ENCODE assay signal across 8 cellular contexts in genomic region chr16:88454315-88455057, GRCh38. TPM values are rescaled to one million over a fixed set of nuclear protein-coding genes. Genes with fewer than 3 reads are reported as not detected.
A peak's percentile ranks its signal among the peaks of the same experiment; 100 is the strongest.
DNase-seq lines count a peak whose midpoint lies in the region; ATAC-seq and TF ChIP-seq lines count a peak whose summit lies in the region.

No MANE protein-coding gene starts in this region.

- H3K27ac Mint-ChIP-seq in naive thymus-derived CD8-positive, alpha-beta T cell = peak overlapping the region; percentile 70 to 98 (median 80)

- H3K27me3 ChIP-seq in SK-N-SH (ENCODE audit: insufficient read depth) = no peaks in the 10 kb centered on the region
- H3K27me3 ChIP-seq in duodenal mucosa (ENCODE audit: control insufficient read depth in 1 of 2, insufficient read depth in 2 of 2, low read length in 2 of 2) = peaks cover 0 to 4% of the 10 kb centered on the region in 2 donors

- H3K4me2 ChIP-seq in SK-N-SH = peak overlapping the region; percentile 100

- H3K36me3 Mint-ChIP-seq in naive thymus-derived CD8-positive, alpha-beta T cell = no peaks in the 10 kb centered on the region

- H3K4me3 Mint-ChIP-seq in naive thymus-derived CD8-positive, alpha-beta T cell = peak overlapping the region; percentile 83 to 97 (median 90)

- peaks cover 51% of the 10 kb centered on the region for H4K20me1 ChIP-seq in SK-N-SH (ENCODE audit: insufficient read depth)

- peak overlapping the region; percentile 40 to 73 for H3K27ac ChIP-seq in SK-N-SH (ENCODE audit: low read depth in 2 of 2, low read length in 1 of 2)
- peak overlapping the region; percentile 73 for H3K27ac ChIP-seq in duodenal mucosa (ENCODE audit: low read depth, low read length)

- H3K9ac ChIP-seq in SK-N-SH = peak overlapping the region; percentile 70
- H3K9ac ChIP-seq in duodenal mucosa (ENCODE audit: low read depth in 1 of 2, low read length in 2 of 2) = peak overlapping the region; percentile 79 to 90

- POLR2A ChIA-PET in SK-N-SH (lab: Yijun Ruan, JAX) = interaction anchor here (0.7 to 1.6 kb wide), 3 partner anchors 10 to 377 kb away, joined by 3 to 8 read pairs (median 5); no protein-coding TSS in a partner anchor
- POLR2A ChIA-PET in naive thymus-derived CD8-positive, alpha-beta T cell (lab: Charles Lee) = interaction anchor here (0.7 to 2.5 kb wide), 9 partner anchors 12 to 185 kb away, joined by 3 to 8 read pairs (median 3); no protein-coding TSS in a partner anchor

- H3K4me1 Mint-ChIP-seq in naive thymus-derived CD8-positive, alpha-beta T cell = peaks cover 20 to 41% (median 36%) of the 10 kb centered on the region in 4 donors

- H3K4me1 ChIP-seq in SK-N-SH (ENCODE audit: control insufficient read depth in 1 of 2, insufficient read depth in 2 of 2, low read depth in 1 of 2, low read length in 1 of 2) (peaks cover 13 to 62% of the 10 kb centered on the region in 2 experiments; a peak in 2 of 4 replicates), duodenal mucosa (ENCODE audit: control insufficient read depth in 1 of 2, insufficient read depth in 2 of 2, low read length in 2 of 2) (peaks cover 32 to 53% of the 10 kb centered on the region in 2 donors)

- DNase-seq in DMS53 (lab: John Stamatoyannopoulos, UW) (peak; percentile 64), DMS53 treated with DMSO at 0.1 percent for 48 hours (lab: John Stamatoyannopoulos, UW; ENCODE audit: unreplicated experiment) (no peak), SK-N-SH (peak; percentile 72), SIG-M5 treated with dmso at 0.1 percent for 504 hours (lab: John Stamatoyannopoulos, UW; ENCODE audit: unreplicated experiment) (no peak), amniotic stem cell (lab: John Stamatoyannopoulos, UW) (no peak)
- peak in 5 of 10 donors; percentile 24 to 74 (median 47) for DNase-seq in naive thymus-derived CD8-positive, alpha-beta T cell

- H3K4me3 ChIP-seq in SK-N-SH (ENCODE audit: low read depth in 2 of 2, low read length in 1 of 2) (peak overlapping the region; percentile 77 to 78), duodenal mucosa (ENCODE audit: low read depth in 1 of 2, low read length in 2 of 2) (peak overlapping the region; percentile 79 to 84)

- H3K36me3 ChIP-seq in SK-N-SH (replicated peaks in 1 of 2; ENCODE audit: control insufficient read depth in 1 of 2, insufficient read depth in 2 of 2, low read length in 1 of 2) (no peaks in the 10 kb centered on the region), duodenal mucosa (ENCODE audit: control insufficient read depth in 1 of 2, insufficient read depth in 2 of 2, low read length in 2 of 2) (peaks cover 0 to 2% of the 10 kb centered on the region in 2 donors)

- WGBS in SK-N-SH (ENCODE audit: low lambda C conversion rate) = 12% methylated on average over 23 of the region's 45 CpGs

- CTCF ChIA-PET in SK-N-SH (lab: Yijun Ruan, JAX) = interaction anchor here (1.2 to 3.0 kb wide), 5 partner anchors 11 to 92 kb away, joined by 3 to 13 read pairs (median 4); no protein-coding TSS in a partner anchor

- no peaks in the 10 kb centered on the region for H3K9me3 Mint-ChIP-seq in naive thymus-derived CD8-positive, alpha-beta T cell

- TF ChIP-seq CTCF in SK-N-SH (IDR thresholded peaks at IDR 0.05) = peak; percentile 7; the same call in 1 of the 2 replicates

- peaks cover 54% of the 10 kb centered on the region for H3K79me2 ChIP-seq in SK-N-SH (ENCODE audit: insufficient read depth)

- no peak; the same call in 1 of the 2 replicates for TF ChIP-seq RAD21 in SK-N-SH (IDR thresholded peaks at IDR 0.05; ENCODE audit: low read length)

- no peaks in the 10 kb centered on the region for H3F3A ChIP-seq in SK-N-SH (replicated peaks; ENCODE audit: insufficient read depth)

- TF ChIP-seq EP300 in SK-N-SH (IDR thresholded peaks at IDR 0.05; ENCODE audit: borderline replicate concordance in 1 of 2, low read depth in 1 of 2, low read length in 1 of 2) = no peak

- no peaks in the 10 kb centered on the region for H3K27me3 Mint-ChIP-seq in naive thymus-derived CD8-positive, alpha-beta T cell

- no peaks in the 10 kb centered on the region for H3K9me3 ChIP-seq in SK-N-SH
- no peaks in the 10 kb centered on the region for H3K9me3 ChIP-seq in duodenal mucosa (ENCODE audit: control insufficient read depth in 1 of 2, low read length in 2 of 2)

- no peak overlapping the region for H2AFZ ChIP-seq in SK-N-SH (ENCODE audit: low read depth)

- H3K9me2 ChIP-seq in SK-N-SH = no peaks in the 10 kb centered on the region

- no peak for ATAC-seq in naive thymus-derived CD8-positive, alpha-beta T cell
- ATAC-seq in GM19324 (IDR thresholded peaks at IDR 0.05; ENCODE audit: low FRiP score, unreplicated experiment) = no peak

TF ChIP-seq in SK-N-SH, 30 proteins besides CTCF, POLR2A, EP300 and RAD21:
- TF ChIP-seq GATA2 (CRISPR knock-in tag; IDR thresholded peaks at IDR 0.05) = no peak
- peak; percentile 24 for TF ChIP-seq MXI1 (IDR thresholded peaks at IDR 0.05; ENCODE audit: low read depth, low read length)
- no peak for TF ChIP-seq USF1 (IDR thresholded peaks at IDR 0.05; ENCODE audit: borderline replicate concordance, low read depth)
- TF ChIP-seq JUND (IDR thresholded peaks at IDR 0.05) = no peak
- no peak for TF ChIP-seq FOXM1 (IDR thresholded peaks at IDR 0.05; ENCODE audit: low read depth)
- no peak for TF ChIP-seq TEAD4 (IDR thresholded peaks at IDR 0.05; ENCODE audit: borderline replicate concordance, insufficient read depth)
- no peak for TF ChIP-seq CHD2 (IDR thresholded peaks at IDR 0.05; ENCODE audit: low read length, partially characterized antibody)

RNA-seq across cellular contexts. Expression of gene ZFPM1, which starts 1.4 kb away (rescaled TPM):
- polyA plus RNA-seq in SK-N-SH (2012; rRNA removed) = 0.54 and 1.2 TPM in 2 replicates
- 0.54 and 1.0 TPM in 2 replicates for polyA plus RNA-seq in SK-N-SH (2012; cell fraction: cytosol; rRNA removed)
- polyA plus RNA-seq in SK-N-SH (2012; cell fraction: nucleus; rRNA removed) = 3.8 and 5.6 TPM in 2 replicates
- 10 to 100 TPM; 10.6 to 10.8 TPM for total RNA-seq in naive thymus-derived CD8-positive, alpha-beta T cell
- polyA plus RNA-seq in naive thymus-derived CD8-positive, alpha-beta T cell = under 1 TPM; 0.23 to 0.36 (median 0.28) TPM

Comparison
In these comparisons a context has a peak if more than half of its experiments do, and no peak if none do; other contexts are left out.
1. DNase-seq: peak in DMS53 (single experiment) and SK-N-SH (single experiment); none in DMS53 treated with DMSO at 0.1 percent for 48 hours (single experiment), SIG-M5 treated with dmso at 0.1 percent for 504 hours (single experiment) and amniotic stem cell (single experiment).